ENCODE assay signal across 1 cellular context in genomic region chr10:73167557-73168485, GRCh38.
A peak's percentile ranks its signal among the peaks of the same experiment; 100 is the strongest.
TF ChIP-seq lines count a peak whose summit lies in the region.

Gene ECD (minus strand): TSS chr10:73168008. CDS start chr10:73163937, 4,071 bp downstream.
Gene FAM149B1 (plus strand): TSS chr10:73168119. CDS start chr10:73168340, 221 bp downstream.

TF ChIP-seq in GM12878, 131 proteins besides CTCF, POLR2A, EP300 and RAD21 (continued from another document and continues in another):
- TF ChIP-seq, protein P1, sequence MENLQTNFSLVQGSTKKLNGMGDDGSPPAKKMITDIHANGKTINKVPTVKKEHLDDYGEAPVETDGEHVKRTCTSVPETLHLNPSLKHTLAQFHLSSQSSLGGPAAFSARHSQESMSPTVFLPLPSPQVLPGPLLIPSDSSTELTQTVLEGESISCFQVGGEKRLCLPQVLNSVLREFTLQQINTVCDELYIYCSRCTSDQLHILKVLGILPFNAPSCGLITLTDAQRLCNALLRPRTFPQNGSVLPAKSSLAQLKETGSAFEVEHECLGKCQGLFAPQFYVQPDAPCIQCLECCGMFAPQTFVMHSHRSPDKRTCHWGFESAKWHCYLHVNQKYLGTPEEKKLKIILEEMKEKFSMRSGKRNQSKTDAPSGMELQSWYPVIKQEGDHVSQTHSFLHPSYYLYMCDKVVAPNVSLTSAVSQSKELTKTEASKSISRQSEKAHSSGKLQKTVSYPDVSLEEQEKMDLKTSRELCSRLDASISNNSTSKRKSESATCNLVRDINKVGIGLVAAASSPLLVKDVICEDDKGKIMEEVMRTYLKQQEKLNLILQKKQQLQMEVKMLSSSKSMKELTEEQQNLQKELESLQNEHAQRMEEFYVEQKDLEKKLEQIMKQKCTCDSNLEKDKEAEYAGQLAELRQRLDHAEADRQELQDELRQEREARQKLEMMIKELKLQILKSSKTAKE (IDR thresholded peaks at IDR 0.05; ENCODE audit: low read depth, poor library complexity, severe bottlenecking), result peak; percentile 65
- TF ChIP-seq, protein P2, sequence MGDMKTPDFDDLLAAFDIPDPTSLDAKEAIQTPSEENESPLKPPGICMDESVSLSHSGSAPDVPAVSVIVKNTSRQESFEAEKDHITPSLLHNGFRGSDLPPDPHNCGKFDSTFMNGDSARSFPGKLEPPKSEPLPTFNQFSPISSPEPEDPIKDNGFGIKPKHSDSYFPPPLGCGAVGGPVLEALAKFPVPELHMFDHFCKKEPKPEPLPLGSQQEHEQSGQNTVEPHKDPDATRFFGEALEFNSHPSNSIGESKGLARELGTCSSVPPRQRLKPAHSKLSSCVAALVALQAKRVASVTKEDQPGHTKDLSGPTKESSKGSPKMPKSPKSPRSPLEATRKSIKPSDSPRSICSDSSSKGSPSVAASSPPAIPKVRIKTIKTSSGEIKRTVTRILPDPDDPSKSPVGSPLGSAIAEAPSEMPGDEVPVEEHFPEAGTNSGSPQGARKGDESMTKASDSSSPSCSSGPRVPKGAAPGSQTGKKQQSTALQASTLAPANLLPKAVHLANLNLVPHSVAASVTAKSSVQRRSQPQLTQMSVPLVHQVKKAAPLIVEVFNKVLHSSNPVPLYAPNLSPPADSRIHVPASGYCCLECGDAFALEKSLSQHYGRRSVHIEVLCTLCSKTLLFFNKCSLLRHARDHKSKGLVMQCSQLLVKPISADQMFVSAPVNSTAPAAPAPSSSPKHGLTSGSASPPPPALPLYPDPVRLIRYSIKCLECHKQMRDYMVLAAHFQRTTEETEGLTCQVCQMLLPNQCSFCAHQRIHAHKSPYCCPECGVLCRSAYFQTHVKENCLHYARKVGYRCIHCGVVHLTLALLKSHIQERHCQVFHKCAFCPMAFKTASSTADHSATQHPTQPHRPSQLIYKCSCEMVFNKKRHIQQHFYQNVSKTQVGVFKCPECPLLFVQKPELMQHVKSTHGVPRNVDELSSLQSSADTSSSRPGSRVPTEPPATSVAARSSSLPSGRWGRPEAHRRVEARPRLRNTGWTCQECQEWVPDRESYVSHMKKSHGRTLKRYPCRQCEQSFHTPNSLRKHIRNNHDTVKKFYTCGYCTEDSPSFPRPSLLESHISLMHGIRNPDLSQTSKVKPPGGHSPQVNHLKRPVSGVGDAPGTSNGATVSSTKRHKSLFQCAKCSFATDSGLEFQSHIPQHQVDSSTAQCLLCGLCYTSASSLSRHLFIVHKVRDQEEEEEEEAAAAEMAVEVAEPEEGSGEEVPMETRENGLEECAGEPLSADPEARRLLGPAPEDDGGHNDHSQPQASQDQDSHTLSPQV (IDR thresholded peaks at IDR 0.05), result peak; percentile 79; the same call in 1 of the 2 replicates
- TF ChIP-seq MXI1 (IDR thresholded peaks at IDR 0.05; ENCODE audit: low read depth, low read length), result 0 out of 2 replicates have a peak, but pooled peaks have one; percentile 44
- TF ChIP-seq ATF2 (IDR thresholded peaks at IDR 0.05; ENCODE audit: low read length), result no peak
- no peak for TF ChIP-seq CBX5 (IDR thresholded peaks at IDR 0.05; ENCODE audit: low read depth)
- TF ChIP-seq TARDBP (IDR thresholded peaks at IDR 0.05; ENCODE audit: borderline replicate concordance), result 0 out of 2 replicates have a peak, but pooled peaks have one; percentile 59
- no peak for TF ChIP-seq STAT1 (conservative IDR thresholded peaks at IDR 0.05)
- TF ChIP-seq EZH2 (IDR thresholded peaks at IDR 0.05; ENCODE audit: borderline replicate concordance, control insufficient read depth, low read depth, low read length), result no peak
- TF ChIP-seq, protein P3, sequence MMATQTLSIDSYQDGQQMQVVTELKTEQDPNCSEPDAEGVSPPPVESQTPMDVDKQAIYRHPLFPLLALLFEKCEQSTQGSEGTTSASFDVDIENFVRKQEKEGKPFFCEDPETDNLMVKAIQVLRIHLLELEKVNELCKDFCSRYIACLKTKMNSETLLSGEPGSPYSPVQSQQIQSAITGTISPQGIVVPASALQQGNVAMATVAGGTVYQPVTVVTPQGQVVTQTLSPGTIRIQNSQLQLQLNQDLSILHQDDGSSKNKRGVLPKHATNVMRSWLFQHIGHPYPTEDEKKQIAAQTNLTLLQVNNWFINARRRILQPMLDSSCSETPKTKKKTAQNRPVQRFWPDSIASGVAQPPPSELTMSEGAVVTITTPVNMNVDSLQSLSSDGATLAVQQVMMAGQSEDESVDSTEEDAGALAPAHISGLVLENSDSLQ (IDR thresholded peaks at IDR 0.05), result no peak
- 0 out of 2 replicates have a peak, but pooled peaks have one; percentile 13 for TF ChIP-seq ZNF384 (IDR thresholded peaks at IDR 0.05; ENCODE audit: borderline replicate concordance, low read depth, low read length)
- TF ChIP-seq ZNF24 (IDR thresholded peaks at IDR 0.05), result peak; percentile 8; the same call in 1 of the 2 replicates
- TF ChIP-seq RAD51 (IDR thresholded peaks at IDR 0.05), result no peak
- no peak for TF ChIP-seq ZZZ3 (IDR thresholded peaks at IDR 0.05; ENCODE audit: control insufficient read depth, insufficient read length, low read depth)
- TF ChIP-seq, protein P4, sequence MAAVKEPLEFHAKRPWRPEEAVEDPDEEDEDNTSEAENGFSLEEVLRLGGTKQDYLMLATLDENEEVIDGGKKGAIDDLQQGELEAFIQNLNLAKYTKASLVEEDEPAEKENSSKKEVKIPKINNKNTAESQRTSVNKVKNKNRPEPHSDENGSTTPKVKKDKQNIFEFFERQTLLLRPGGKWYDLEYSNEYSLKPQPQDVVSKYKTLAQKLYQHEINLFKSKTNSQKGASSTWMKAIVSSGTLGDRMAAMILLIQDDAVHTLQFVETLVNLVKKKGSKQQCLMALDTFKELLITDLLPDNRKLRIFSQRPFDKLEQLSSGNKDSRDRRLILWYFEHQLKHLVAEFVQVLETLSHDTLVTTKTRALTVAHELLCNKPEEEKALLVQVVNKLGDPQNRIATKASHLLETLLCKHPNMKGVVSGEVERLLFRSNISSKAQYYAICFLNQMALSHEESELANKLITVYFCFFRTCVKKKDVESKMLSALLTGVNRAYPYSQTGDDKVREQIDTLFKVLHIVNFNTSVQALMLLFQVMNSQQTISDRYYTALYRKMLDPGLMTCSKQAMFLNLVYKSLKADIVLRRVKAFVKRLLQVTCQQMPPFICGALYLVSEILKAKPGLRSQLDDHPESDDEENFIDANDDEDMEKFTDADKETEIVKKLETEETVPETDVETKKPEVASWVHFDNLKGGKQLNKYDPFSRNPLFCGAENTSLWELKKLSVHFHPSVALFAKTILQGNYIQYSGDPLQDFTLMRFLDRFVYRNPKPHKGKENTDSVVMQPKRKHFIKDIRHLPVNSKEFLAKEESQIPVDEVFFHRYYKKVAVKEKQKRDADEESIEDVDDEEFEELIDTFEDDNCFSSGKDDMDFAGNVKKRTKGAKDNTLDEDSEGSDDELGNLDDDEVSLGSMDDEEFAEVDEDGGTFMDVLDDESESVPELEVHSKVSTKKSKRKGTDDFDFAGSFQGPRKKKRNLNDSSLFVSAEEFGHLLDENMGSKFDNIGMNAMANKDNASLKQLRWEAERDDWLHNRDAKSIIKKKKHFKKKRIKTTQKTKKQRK (IDR thresholded peaks at IDR 0.05; ENCODE audit: low read depth, low read length), result 0 out of 2 replicates have a peak, but pooled peaks have one; percentile 11
- no peak for TF ChIP-seq TCF7 (IDR thresholded peaks at IDR 0.05; ENCODE audit: borderline replicate concordance)
- no peak for TF ChIP-seq NFYA (IDR thresholded peaks at IDR 0.05; ENCODE audit: borderline replicate concordance, low read depth, low read length)
- TF ChIP-seq SIN3A (IDR thresholded peaks at IDR 0.05; ENCODE audit: low read depth, low read length), result peak; percentile 79
- TF ChIP-seq, protein P5, sequence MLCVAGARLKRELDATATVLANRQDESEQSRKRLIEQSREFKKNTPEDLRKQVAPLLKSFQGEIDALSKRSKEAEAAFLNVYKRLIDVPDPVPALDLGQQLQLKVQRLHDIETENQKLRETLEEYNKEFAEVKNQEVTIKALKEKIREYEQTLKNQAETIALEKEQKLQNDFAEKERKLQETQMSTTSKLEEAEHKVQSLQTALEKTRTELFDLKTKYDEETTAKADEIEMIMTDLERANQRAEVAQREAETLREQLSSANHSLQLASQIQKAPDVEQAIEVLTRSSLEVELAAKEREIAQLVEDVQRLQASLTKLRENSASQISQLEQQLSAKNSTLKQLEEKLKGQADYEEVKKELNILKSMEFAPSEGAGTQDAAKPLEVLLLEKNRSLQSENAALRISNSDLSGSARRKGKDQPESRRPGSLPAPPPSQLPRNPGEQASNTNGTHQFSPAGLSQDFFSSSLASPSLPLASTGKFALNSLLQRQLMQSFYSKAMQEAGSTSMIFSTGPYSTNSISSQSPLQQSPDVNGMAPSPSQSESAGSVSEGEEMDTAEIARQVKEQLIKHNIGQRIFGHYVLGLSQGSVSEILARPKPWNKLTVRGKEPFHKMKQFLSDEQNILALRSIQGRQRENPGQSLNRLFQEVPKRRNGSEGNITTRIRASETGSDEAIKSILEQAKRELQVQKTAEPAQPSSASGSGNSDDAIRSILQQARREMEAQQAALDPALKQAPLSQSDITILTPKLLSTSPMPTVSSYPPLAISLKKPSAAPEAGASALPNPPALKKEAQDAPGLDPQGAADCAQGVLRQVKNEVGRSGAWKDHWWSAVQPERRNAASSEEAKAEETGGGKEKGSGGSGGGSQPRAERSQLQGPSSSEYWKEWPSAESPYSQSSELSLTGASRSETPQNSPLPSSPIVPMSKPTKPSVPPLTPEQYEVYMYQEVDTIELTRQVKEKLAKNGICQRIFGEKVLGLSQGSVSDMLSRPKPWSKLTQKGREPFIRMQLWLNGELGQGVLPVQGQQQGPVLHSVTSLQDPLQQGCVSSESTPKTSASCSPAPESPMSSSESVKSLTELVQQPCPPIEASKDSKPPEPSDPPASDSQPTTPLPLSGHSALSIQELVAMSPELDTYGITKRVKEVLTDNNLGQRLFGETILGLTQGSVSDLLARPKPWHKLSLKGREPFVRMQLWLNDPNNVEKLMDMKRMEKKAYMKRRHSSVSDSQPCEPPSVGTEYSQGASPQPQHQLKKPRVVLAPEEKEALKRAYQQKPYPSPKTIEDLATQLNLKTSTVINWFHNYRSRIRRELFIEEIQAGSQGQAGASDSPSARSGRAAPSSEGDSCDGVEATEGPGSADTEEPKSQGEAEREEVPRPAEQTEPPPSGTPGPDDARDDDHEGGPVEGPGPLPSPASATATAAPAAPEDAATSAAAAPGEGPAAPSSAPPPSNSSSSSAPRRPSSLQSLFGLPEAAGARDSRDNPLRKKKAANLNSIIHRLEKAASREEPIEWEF (IDR thresholded peaks at IDR 0.05; ENCODE audit: insufficient replicate concordance, low read depth, low read length), result no peak
- TF ChIP-seq ZBTB33 (IDR thresholded peaks at IDR 0.05), result no peak
- no peak for TF ChIP-seq STAT3 (IDR thresholded peaks at IDR 0.05; ENCODE audit: low read depth, low read length)
- TF ChIP-seq USF2 (IDR thresholded peaks at IDR 0.05; ENCODE audit: borderline replicate concordance, low read depth, low read length), result no peak
- peak; percentile 12; the same call in 1 of the 2 replicates for TF ChIP-seq SPI1 (IDR thresholded peaks at IDR 0.05; ENCODE audit: borderline replicate concordance, insufficient read depth, low read depth, low read length)
- no peak for TF ChIP-seq SREBF1 (IDR thresholded peaks at IDR 0.05; ENCODE audit: low read length)
- TF ChIP-seq, protein P6, sequence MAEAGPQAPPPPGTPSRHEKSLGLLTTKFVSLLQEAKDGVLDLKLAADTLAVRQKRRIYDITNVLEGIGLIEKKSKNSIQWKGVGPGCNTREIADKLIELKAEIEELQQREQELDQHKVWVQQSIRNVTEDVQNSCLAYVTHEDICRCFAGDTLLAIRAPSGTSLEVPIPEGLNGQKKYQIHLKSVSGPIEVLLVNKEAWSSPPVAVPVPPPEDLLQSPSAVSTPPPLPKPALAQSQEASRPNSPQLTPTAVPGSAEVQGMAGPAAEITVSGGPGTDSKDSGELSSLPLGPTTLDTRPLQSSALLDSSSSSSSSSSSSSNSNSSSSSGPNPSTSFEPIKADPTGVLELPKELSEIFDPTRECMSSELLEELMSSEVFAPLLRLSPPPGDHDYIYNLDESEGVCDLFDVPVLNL (IDR thresholded peaks at IDR 0.05; ENCODE audit: low read depth, low read length), result no peak
- no peak for TF ChIP-seq ZNF217 (IDR thresholded peaks at IDR 0.05)
